Comparison of ENCODE assay signal across 17 cellular contexts in genomic region chr4:7049739-7050138, GRCh38. TPM values are rescaled to one million over a fixed set of nuclear protein-coding genes. Genes with fewer than 3 reads are reported as not detected.
DNase-seq lines count a peak whose midpoint lies in the region; ATAC-seq, FAIRE-seq and TF ChIP-seq lines count a peak whose summit lies in the region.
"Had no signal": no experiment of that assay in that cellular context is flagged by ENCODE, and none has a peak within 500 bp of the region (broad histone marks: within the 10 kb centered on the region; RNA-seq: fewer than 3 reads in every experiment).

No MANE protein-coding gene starts in this region.

- H3K4me3 Mint-ChIP-seq in activated T-cell treated with anti-CD3 and anti-CD28 coated beads, Interleukin-2, amount 50 U/mL, for 24 hours: no peak overlapping the region
- no peak overlapping the region for H3K4me3 Mint-ChIP-seq in WTC11

- CTCF ChIA-PET in HEK293 (lab: Yijun Ruan, JAX) (no interaction called here), WTC11 (lab: Charles Lee) (interaction anchor here (1.4 to 1.9 kb wide), 3 partner anchors 17 to 21 kb away, joined by 3 to 5 read pairs (median 4); partner anchors contain the start of gene GRPEL1)

- ATAC-seq in pancreas: peak in 3 of 4 donors; percentile 17 to 45 (median 18)
- no peak for ATAC-seq in WTC11

- H3K27me3 ChIP-seq in left ventricle myocardium inferior (ENCODE audit: low read depth) (no peaks in the 10 kb centered on the region), pancreas (no peaks in the 10 kb centered on the region)

- H3K27ac ChIP-seq in HEK293 (ENCODE audit: extremely low read depth, low read depth, low read length) (no peak overlapping the region), left ventricle myocardium inferior (replicated peaks) (peak overlapping the region; percentile 54), pancreas (no peak overlapping the region)
- H3K27ac ChIP-seq: C4-2B, KMS-11, PC-9 had no signal

- H3K9me3 ChIP-seq in HEK293 (ENCODE audit: control insufficient read depth, insufficient read depth, low read depth, low read length): no peaks in the 10 kb centered on the region
- H3K9me3 ChIP-seq in left ventricle myocardium inferior (replicated peaks): no peaks in the 10 kb centered on the region
- no peaks in the 10 kb centered on the region for H3K9me3 ChIP-seq in pancreas

- H3K36me3 Mint-ChIP-seq in activated T-cell treated with anti-CD3 and anti-CD28 coated beads, Interleukin-2, amount 50 U/mL, for 24 hours (ENCODE audit: low read depth): peaks cover 51% of the 10 kb centered on the region
- H3K36me3 Mint-ChIP-seq in WTC11: peaks cover 7% of the 10 kb centered on the region

- H3K27me3 Mint-ChIP-seq in activated T-cell treated with anti-CD3 and anti-CD28 coated beads, Interleukin-2, amount 50 U/mL, for 24 hours: no peaks in the 10 kb centered on the region
- H3K27me3 Mint-ChIP-seq in WTC11 (ENCODE audit: low read depth): no peaks in the 10 kb centered on the region

- H3K4me1 ChIP-seq in HEK293 (ENCODE audit: control insufficient read depth, insufficient read depth, low read length) (peaks cover 3% of the 10 kb centered on the region; the same call in 1 of the 2 replicates), left ventricle myocardium inferior (peaks cover 90% of the 10 kb centered on the region), pancreas (peaks cover 33 to 45% (median 38%) of the 10 kb centered on the region in 3 donors)

- DNase-seq in activated T-cell treated with anti-CD3 and anti-CD28 coated beads, Interleukin-2, amount 50 U/mL, for 24 hours: no peak
- no peak for DNase-seq in activated T-cell treated with anti-CD3 and anti-CD28 coated beads, Interleukin-2, amount 50 U/mL, for 1 hour
- no peak for DNase-seq in left ventricle myocardium inferior
- DNase-seq in pancreas: peak in 1 of 6 donors; percentile 79
- no peak for DNase-seq in WTC11 (ENCODE audit: low spot score)
- no peak for DNase-seq in activated CD4-positive, CD25-positive, alpha-beta regulatory T cell (lab: John Stamatoyannopoulos, UW)
- no peak for DNase-seq in CD1c-positive myeloid dendritic cell (ENCODE audit: extremely low spot score)
- DNase-seq: COR-L47, NCI-H1092 treated with DMSO at 0.1 percent for 48 hours, NCI-H1694, NCI-H2227 treated with DMSO at 0.1 percent for 48 hours, NCI-H524, PC-9 had no signal

- POLR2A ChIA-PET in HEK293 (lab: Yijun Ruan, JAX) (no interaction called here), WTC11 (lab: Charles Lee) (no interaction called here)

- peak overlapping the region; percentile 45 for H3K27ac Mint-ChIP-seq in activated T-cell treated with anti-CD3 and anti-CD28 coated beads, Interleukin-2, amount 50 U/mL, for 24 hours
- no peak overlapping the region; the same call in 1 of the 2 replicates for H3K27ac Mint-ChIP-seq in WTC11

- H3K4me3 ChIP-seq in HEK293 (ENCODE audit: low read depth, low read length) (no peak overlapping the region), left ventricle myocardium inferior (no peak overlapping the region), pancreas (no peak overlapping the region)
- H3K4me3 ChIP-seq: PC-9 had no signal

- WGBS in pancreas, 2 donors: 61 to 72% methylated on average over 11 of the region's 11 CpGs

- TF ChIP-seq CTCF in HEK293 (tag by site-specific recombination; IDR thresholded peaks at IDR 0.05): no peak
- no peak for TF ChIP-seq CTCF in left ventricle myocardium inferior (IDR thresholded peaks at IDR 0.05; ENCODE audit: borderline replicate concordance)
- TF ChIP-seq CTCF in pancreas (IDR thresholded peaks at IDR 0.05): no peak
- no peak for TF ChIP-seq CTCF in WTC11 (IDR thresholded peaks at IDR 0.05)

- H3K4me1 Mint-ChIP-seq in activated T-cell treated with anti-CD3 and anti-CD28 coated beads, Interleukin-2, amount 50 U/mL, for 24 hours (ENCODE audit: low read depth): peaks cover 70% of the 10 kb centered on the region
- peaks cover 30% of the 10 kb centered on the region for H3K4me1 Mint-ChIP-seq in WTC11

- intact Hi-C loops in left ventricle myocardium inferior (cut with micrococcal nuclease): loop anchor here (10.0 kb wide), 1 partner anchor 325 kb away; no protein-coding TSS in a partner anchor
- intact Hi-C loops in pancreas (cut with DNase I): no loop called here

- H3K9me3 Mint-ChIP-seq in activated T-cell treated with anti-CD3 and anti-CD28 coated beads, Interleukin-2, amount 50 U/mL, for 24 hours: no peaks in the 10 kb centered on the region
- H3K9me3 Mint-ChIP-seq in WTC11: no peaks in the 10 kb centered on the region

- H3K36me3 ChIP-seq in HEK293 (ENCODE audit: control insufficient read depth in 2 of 2, insufficient read depth in 1 of 2, low read length in 2 of 2): peaks cover 0 to 45% of the 10 kb centered on the region in 2 experiments; a peak in 1 of 3 replicates
- peaks cover 14% of the 10 kb centered on the region for H3K36me3 ChIP-seq in left ventricle myocardium inferior
- H3K36me3 ChIP-seq in pancreas: peaks cover 0 to 14% (median 0%) of the 10 kb centered on the region in 3 donors

- no peak for FAIRE-seq in pancreas (lab: Jason Lieb, UNC)
- FAIRE-seq: H54 had no signal

TF ChIP-seq in HEK293, 187 proteins besides CTCF, POLR2A, EP300 and RAD21:
- TF ChIP-seq ZSCAN4 (tag by site-specific recombination; IDR thresholded peaks at IDR 0.05) (no peak), GLIS2 (tag by site-specific recombination; IDR thresholded peaks at IDR 0.05) (0 out of 2 replicates have a peak, but pooled peaks have one; percentile 30), ELK4 (IDR thresholded peaks at IDR 0.05; ENCODE audit: borderline replicate concordance, low read depth, low read length) (no peak), ZNF600 (tag by site-specific recombination; IDR thresholded peaks at IDR 0.05) (0 out of 2 replicates have a peak, but pooled peaks have one; percentile 27)

TF ChIP-seq in WTC11, 78 proteins besides CTCF, POLR2A, EP300 and RAD21:
- no peak for TF ChIP-seq ZNF138 (CRISPR knock-in tag; conservative IDR thresholded peaks at IDR 0.05)
- TF ChIP-seq E2F5 (CRISPR knock-in tag; IDR thresholded peaks at IDR 0.05): no peak
- TF ChIP-seq HMGA2 (CRISPR knock-in tag; IDR thresholded peaks at IDR 0.05): no peak
- no peak for TF ChIP-seq NFYB (CRISPR knock-in tag; conservative IDR thresholded peaks at IDR 0.05; ENCODE audit: low read depth)
- no peak for TF ChIP-seq NR2C2 (CRISPR knock-in tag; IDR thresholded peaks at IDR 0.05)
- TF ChIP-seq CDX4 (CRISPR knock-in tag; IDR thresholded peaks at IDR 0.05; ENCODE audit: borderline replicate concordance): no peak
- TF ChIP-seq IRF2 (CRISPR knock-in tag; IDR thresholded peaks at IDR 0.05; ENCODE audit: borderline replicate concordance, low read depth): no peak

RNA-seq across cellular contexts. Expression of gene TADA2B, which starts 6.6 kb away (rescaled TPM):
- total RNA-seq in left ventricle myocardium inferior (33.7 TPM), pancreas (10 to 100 TPM; 14.0 to 26.2 (median 19.7) TPM), WTC11 (2021) (12.2 to 14.3 TPM (median 13.1 TPM) in 3 replicates)
- polyA plus RNA-seq in pancreas: 10 to 100 TPM in 1 of 2 donors, 1 to 10 TPM in 1; 9.6 to 11.0 TPM

RNA-seq across cellular contexts. Expression of gene GRPEL1, which starts 18.1 kb away (rescaled TPM):
- total RNA-seq in left ventricle myocardium inferior (58.2 TPM), pancreas (10 to 100 TPM in 5 of 6 donors, 1 to 10 TPM in 1; 9.5 to 15.6 (median 11.3) TPM), WTC11 (2021) (45.9 to 50.1 TPM (median 50.0 TPM) in 3 replicates)
- 10 to 100 TPM in 1 of 2 donors, 1 to 10 TPM in 1; 7.7 to 13.5 TPM for polyA plus RNA-seq in pancreas
